Comparison of ENCODE assay signal across 21 cellular contexts in the genomic region with DNA sequence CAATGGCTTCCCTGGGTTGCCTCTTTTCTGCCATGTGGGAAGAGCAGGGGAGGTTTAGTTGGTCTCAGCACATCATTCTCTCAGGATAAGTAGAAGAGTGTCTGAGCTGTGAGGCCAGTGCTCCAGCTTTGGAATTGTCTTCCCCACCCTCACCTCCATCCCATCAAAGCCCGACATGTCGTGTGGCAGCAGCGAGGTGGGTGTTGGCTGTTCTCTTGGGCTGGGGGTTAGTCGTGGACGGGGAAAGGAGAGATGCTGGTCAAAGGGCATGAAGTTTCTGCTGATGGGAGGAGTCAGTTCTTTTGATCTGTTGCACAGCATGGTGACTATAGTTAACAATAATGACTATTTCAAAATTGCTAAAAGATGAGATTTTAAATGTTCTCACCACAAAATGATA.
DNase-seq lines count a peak whose midpoint lies in the region; ATAC-seq, FAIRE-seq and TF ChIP-seq lines count a peak whose summit lies in the region.
"Had no signal": no experiment of that assay in that cellular context is flagged by ENCODE, and none has a peak within 500 bp of the region (broad histone marks: within the 10 kb centered on the region; RNA-seq: fewer than 3 reads in every experiment).

No MANE protein-coding gene starts in this region.

- H3K27ac ChIP-seq in right lobe of liver (no peak overlapping the region), HepG2 (ENCODE audit: extremely low read length, insufficient read depth, low read length) (no peak overlapping the region), RWPE2 (ENCODE audit: poor library complexity, severe bottlenecking) (no peak overlapping the region), osteoblast (ENCODE audit: low read depth, low read length) (no peak overlapping the region)
- H3K27ac ChIP-seq: GM23248 had no signal

- H3K4me3 ChIP-seq in right lobe of liver (no peak overlapping the region), HepG2 (replicated peaks in 1 of 3; ENCODE audit: insufficient read depth in 1 of 3, low read depth in 2 of 3, low read length in 3 of 3) (no peak overlapping the region), RWPE2 (ENCODE audit: severe bottlenecking) (no peak overlapping the region), osteoblast (ENCODE audit: insufficient read depth, low read length) (no peak overlapping the region)
- H3K4me3 ChIP-seq: GM23248 had no signal

- TF ChIP-seq RAD21 in HepG2 (CRISPR knock-in tag; IDR thresholded peaks at IDR 0.05): no peak

- H3K36me3 Mint-ChIP-seq in effector memory CD8-positive, alpha-beta T cell (ENCODE audit: insufficient read depth): no peaks in the 10 kb centered on the region
- H3K36me3 Mint-ChIP-seq: CD14-positive monocyte had no signal

- DNase-seq in right lobe of liver (peak in 2 of 3 donors; percentile 25), HepG2 (ENCODE audit: low spot score) (no peak), RWPE2 (ENCODE audit: low spot score) (peak; percentile 26), osteoblast (ENCODE audit: insufficient read length, low spot score, missing footprints) (peak; percentile 56)
- DNase-seq in effector memory CD8-positive, alpha-beta T cell: no peak
- DNase-seq: AML-193; COR-L47; DMS 273 treated with DMSO at 0.1 percent for 48 hours; DND-41; GM23248; HCEC 1CT; KBM-7; NCI-H1105 treated with DMSO at 0.1 percent for 48 hours; NCI-H2081 treated with DMSO at 0.1 percent for 48 hours; NK-92 treated with Interleukin-12 subunit alpha and Interleukin-12 subunit beta, amount 100 ng/mL, for 24 hours; OCI-M1; SHP77; SK-N-SH had no signal

- H3K9me3 Mint-ChIP-seq in effector memory CD8-positive, alpha-beta T cell: no peaks in the 10 kb centered on the region

- H3K9me3 ChIP-seq in right lobe of liver: no peaks in the 10 kb centered on the region
- H3K9me3 ChIP-seq in HepG2 (ENCODE audit: low read length): peaks cover 9% of the 10 kb centered on the region; the same call in 1 of the 2 replicates
- H3K9me3 ChIP-seq in RWPE2 (ENCODE audit: severe bottlenecking): peaks cover 2% of the 10 kb centered on the region
- peaks cover 3% of the 10 kb centered on the region for H3K9me3 ChIP-seq in osteoblast (ENCODE audit: low read depth, low read length)
- H3K9me3 ChIP-seq: SK-N-SH had no signal

- peaks cover 49 to 80% of the 10 kb centered on the region in 2 donors for H3K27me3 Mint-ChIP-seq in effector memory CD8-positive, alpha-beta T cell

- no peak for TF ChIP-seq CTCF in right lobe of liver (IDR thresholded peaks at IDR 0.05)
- TF ChIP-seq CTCF in HepG2 (CRISPR knock-in tag; IDR thresholded peaks at IDR 0.05): no peak
- TF ChIP-seq CTCF in RWPE2 (IDR thresholded peaks at IDR 0.05; ENCODE audit: poor library complexity, severe bottlenecking): no peak
- TF ChIP-seq CTCF in osteoblast (IDR thresholded peaks at IDR 0.05; ENCODE audit: extremely low read depth, low read depth, low read length): no peak

- H3K27me3 ChIP-seq in right lobe of liver (no peaks in the 10 kb centered on the region), HepG2 (ENCODE audit: control insufficient read depth in 1 of 2, insufficient read depth in 2 of 2, low read length in 2 of 2) (peaks cover 0 to 18% of the 10 kb centered on the region in 2 experiments; a peak in 1 of 5 replicates), RWPE2 (ENCODE audit: insufficient read depth, poor library complexity, severe bottlenecking) (no peaks in the 10 kb centered on the region), osteoblast (ENCODE audit: insufficient read depth, low read length) (no peaks in the 10 kb centered on the region)

- H3K4me3 Mint-ChIP-seq in effector memory CD8-positive, alpha-beta T cell: no peak overlapping the region
- H3K4me3 Mint-ChIP-seq: CD14-positive monocyte had no signal

- POLR2A ChIA-PET in HepG2 (lab: Yijun Ruan, JAX): no interaction called here

- no peaks in the 10 kb centered on the region for H3K4me1 Mint-ChIP-seq in effector memory CD8-positive, alpha-beta T cell (ENCODE audit: low read depth in 2 of 2)
- H3K4me1 Mint-ChIP-seq: CD14-positive monocyte had no signal

- CTCF ChIA-PET in HepG2 (lab: Yijun Ruan, JAX; ENCODE audit: low intra/inter-chr PET ratio, low total read pairs): no interaction called here

- H3K27ac Mint-ChIP-seq in effector memory CD8-positive, alpha-beta T cell: no peak overlapping the region

- no TSS peak for BruUV-seq in HepG2 (replicated peaks; lab: Mats Ljungman, UMichigan)

- H3K79me2 ChIP-seq in HepG2 (ENCODE audit: insufficient read depth, low read length) (no peaks in the 10 kb centered on the region), osteoblast (ENCODE audit: insufficient read depth, low read length) (no peaks in the 10 kb centered on the region)

- H3K36me3 ChIP-seq in right lobe of liver (no peaks in the 10 kb centered on the region), HepG2 (replicated peaks in 1 of 2; ENCODE audit: control insufficient read depth in 1 of 2, insufficient read depth in 2 of 2, low read length in 2 of 2) (no peaks in the 10 kb centered on the region), RWPE2 (ENCODE audit: low read depth) (no peaks in the 10 kb centered on the region), osteoblast (ENCODE audit: insufficient read depth, low read length) (no peaks in the 10 kb centered on the region)

- TF ChIP-seq EP300 in HepG2 (IDR thresholded peaks at IDR 0.05; ENCODE audit: low read depth in 2 of 2, low read length in 2 of 2) (no peak), HepG2 (CRISPR knock-in tag; IDR thresholded peaks at IDR 0.05; ENCODE audit: borderline replicate concordance) (no peak)

- H4K20me1 ChIP-seq in HepG2 (ENCODE audit: insufficient read depth, low read length) (no peaks in the 10 kb centered on the region), osteoblast (ENCODE audit: insufficient read depth, low read length) (no peaks in the 10 kb centered on the region)

- H3K9ac ChIP-seq in HepG2 (ENCODE audit: insufficient read depth, low read depth, low read length): no peak overlapping the region
- H3K9ac ChIP-seq: GM23248, SK-N-SH had no signal

- H3K4me2 ChIP-seq in HepG2 (ENCODE audit: low read depth, low read length): no peak overlapping the region
- no peak overlapping the region for H3K4me2 ChIP-seq in osteoblast (ENCODE audit: insufficient read depth, low read length)
- H3K4me2 ChIP-seq: SK-N-SH had no signal

- TF ChIP-seq POLR2A in right lobe of liver (IDR thresholded peaks at IDR 0.05) (no peak), HepG2 (IDR thresholded peaks at IDR 0.05; ENCODE audit: insufficient read depth in 1 of 2, low read depth in 2 of 2, low read length in 2 of 2) (no peak), GM18505 (IDR thresholded peaks at IDR 0.05; ENCODE audit: borderline replicate concordance, extremely low read depth, insufficient read depth, insufficient read length) (no peak)

- H2AFZ ChIP-seq in HepG2 (ENCODE audit: low read length) (no peak overlapping the region), osteoblast (ENCODE audit: low read length) (no peak overlapping the region)
- H2AFZ ChIP-seq: GM23248 had no signal

- H3K4me1 ChIP-seq in right lobe of liver: no peaks in the 10 kb centered on the region
- no peaks in the 10 kb centered on the region for H3K4me1 ChIP-seq in HepG2 (ENCODE audit: insufficient read depth, low read length)
- H3K4me1 ChIP-seq in RWPE2 (ENCODE audit: insufficient read depth, poor library complexity, severe bottlenecking): no peaks in the 10 kb centered on the region
- H3K4me1 ChIP-seq in osteoblast (ENCODE audit: insufficient read depth, low read length): no peaks in the 10 kb centered on the region

- WGBS in right lobe of liver (ENCODE audit: insufficient coverage, low coverage, low lambda C conversion rate, missing lambda C conversion rate): 52% methylated on average over 5 of the region's 5 CpGs
- WGBS in HepG2 (ENCODE audit: low lambda C conversion rate): 1% methylated on average over 5 of the region's 5 CpGs

- intact Hi-C loops in right lobe of liver (cut with DNase I): no loop called here
- intact Hi-C loops in HepG2 (cut with micrococcal nuclease; ENCODE audit: unreplicated experiment): no loop called here

- in situ Hi-C loops in HepG2 (cut with HindIII; ENCODE audit: extremely low pct_ligation_motif_present, low pct_unique_long_range_greater_than_20kb): no loop called here

- no peak for FAIRE-seq in HepG2 (lab: Jason Lieb, UNC)

- ATAC-seq in right lobe of liver (no peak), HepG2 (no peak), RWPE2 (ENCODE audit: low read depth) (no peak), GM18505 (IDR thresholded peaks at IDR 0.05; ENCODE audit: unreplicated experiment) (no peak), HG03439 (IDR thresholded peaks at IDR 0.05; ENCODE audit: unreplicated experiment) (no peak)
- ATAC-seq in effector memory CD8-positive, alpha-beta T cell (replicated peaks): no peak

TF ChIP-seq in HepG2, 621 proteins besides CTCF, POLR2A, EP300 and RAD21 (continues in another document):
- TF ChIP-seq MTERF4 (CRISPR knock-in tag; IDR thresholded peaks at IDR 0.05): no peak
- no peak for TF ChIP-seq ZBTB37 (CRISPR knock-in tag; IDR thresholded peaks at IDR 0.05)
- TF ChIP-seq ZNF136 (CRISPR knock-in tag; IDR thresholded peaks at IDR 0.05; ENCODE audit: low read depth): no peak
- TF ChIP-seq EZH2 (conservative IDR thresholded peaks at IDR 0.05; ENCODE audit: low read depth, low read length): no peak
- no peak for TF ChIP-seq TOE1 (CRISPR knock-in tag; IDR thresholded peaks at IDR 0.05)

Comparison
In these comparisons a context has a peak if more than half of its experiments do, and no peak if none do; other contexts are left out.
1. DNase-seq: peak in right lobe of liver (2 of 3), RWPE2 (single experiment) and osteoblast (single experiment); none in HepG2 (single experiment) and effector memory CD8-positive, alpha-beta T cell (0 of 3).